27 cellular contexts compared by ENCODE assay signal in genomic region chr2:141844232-141844631, GRCh38.
"Had no signal": no experiment of that assay in that cellular context is flagged by ENCODE, and none has a peak within 500 bp of the region (broad histone marks: within the 10 kb centered on the region; RNA-seq: fewer than 3 reads in every experiment).

No MANE protein-coding gene starts in this region.

- H3K4me3 Mint-ChIP-seq: dendritic cell treated with granulocyte-macrophage colony-stimulating factor and Interleukin-4, amounts not matched to agents 40 ng/mL and 50 ng/mL, for 4 days; effector memory CD8-positive, alpha-beta T cell; endodermal cell had no signal

- H3K4me3 ChIP-seq: colonic mucosa, coronary artery, dorsolateral prefrontal cortex, esophagus muscularis mucosa, esophagus squamous epithelium, gastrocnemius medialis, gastroesophageal sphincter, heart left ventricle, heart right ventricle, hepatocyte had no signal

- ATAC-seq: effector memory CD8-positive, alpha-beta T cell; foreskin keratinocyte; gastrocnemius medialis; gastroesophageal sphincter; heart left ventricle; heart right ventricle had no signal

- FAIRE-seq: endometrium, endothelial cell of umbilical vein had no signal

- H3K79me2 ChIP-seq: hepatocyte had no signal

- H3K27me3 Mint-ChIP-seq: dendritic cell treated with granulocyte-macrophage colony-stimulating factor and Interleukin-4, amounts not matched to agents 40 ng/mL and 50 ng/mL, for 4 days; effector memory CD8-positive, alpha-beta T cell had no signal

- H3K4me1 Mint-ChIP-seq: endodermal cell had no signal

- H3K27ac Mint-ChIP-seq: dendritic cell treated with granulocyte-macrophage colony-stimulating factor and Interleukin-4, amounts not matched to agents 40 ng/mL and 50 ng/mL, for 4 days; effector memory CD8-positive, alpha-beta T cell; endodermal cell had no signal

- H3K27ac ChIP-seq: colonic mucosa, coronary artery, dorsolateral prefrontal cortex, epithelial cell of prostate, esophagus muscularis mucosa, esophagus squamous epithelium, foreskin keratinocyte, gastrocnemius medialis, gastroesophageal sphincter, heart left ventricle, heart right ventricle, hepatocyte had no signal

- H3K9me3 Mint-ChIP-seq: dendritic cell treated with granulocyte-macrophage colony-stimulating factor and Interleukin-4, amounts not matched to agents 40 ng/mL and 50 ng/mL, for 4 days; endodermal cell had no signal

- H3K9me3 ChIP-seq: colonic mucosa, esophagus muscularis mucosa, esophagus squamous epithelium, gastrocnemius medialis, gastroesophageal sphincter, heart left ventricle, heart right ventricle had no signal

- H3K27me3 ChIP-seq: colonic mucosa, dorsolateral prefrontal cortex, esophagus muscularis mucosa, esophagus squamous epithelium, foreskin keratinocyte, gastrocnemius medialis, gastroesophageal sphincter, heart left ventricle, heart right ventricle, hepatocyte had no signal

- H3K4me2 ChIP-seq: hepatocyte had no signal

- DNase-seq: colonic mucosa; cortex of kidney; dermis blood vessel endothelial cell; dorsolateral prefrontal cortex; effector CD4-positive, alpha-beta T cell; effector CD8-positive, alpha-beta T cell; effector memory CD4-positive, alpha-beta T cell; effector memory CD8-positive, alpha-beta T cell; endodermal cell; erythroblast; esophagus squamous epithelium; foreskin fibroblast; foreskin keratinocyte; foreskin melanocyte; gastrocnemius medialis; glutamatergic neuron; head of caudate nucleus; heart left ventricle; heart right ventricle had no signal

- H2AFZ ChIP-seq: hepatocyte had no signal

- H3K36me3 ChIP-seq: colonic mucosa, esophagus muscularis mucosa, esophagus squamous epithelium, gastrocnemius medialis, gastroesophageal sphincter, heart left ventricle, heart right ventricle had no signal

- H3K4me1 ChIP-seq: colonic mucosa, esophagus muscularis mucosa, esophagus squamous epithelium, foreskin keratinocyte, gastrocnemius medialis, gastroesophageal sphincter, heart left ventricle, heart right ventricle had no signal
